In the genomic region with DNA sequence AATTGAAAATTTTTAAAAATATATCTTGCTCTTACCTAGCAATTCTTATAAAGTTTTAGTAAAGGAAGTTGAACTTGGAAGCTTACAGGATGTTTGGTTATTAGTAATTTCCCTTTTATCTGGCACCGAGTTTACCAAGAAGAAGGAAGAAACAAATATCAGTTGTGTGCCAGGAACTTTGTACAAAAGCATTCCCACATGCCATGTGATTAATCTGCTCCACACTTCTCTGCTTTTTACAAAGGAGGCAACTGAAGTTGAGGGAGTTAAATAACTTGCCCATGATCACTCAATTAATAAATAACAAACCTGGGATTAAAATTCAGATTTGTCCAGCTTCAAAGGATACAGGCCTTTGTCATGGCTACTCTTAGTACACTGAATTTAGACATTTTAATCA, we compare ENCODE assay signal across 27 cellular contexts.
A peak's percentile ranks its signal among the peaks of the same experiment; 100 is the strongest.
DNase-seq lines count a peak whose midpoint lies in the region; ATAC-seq and TF ChIP-seq lines count a peak whose summit lies in the region.
"Had no signal": no experiment of that assay in that cellular context is flagged by ENCODE, and none has a peak within 500 bp of the region (broad histone marks: within the 10 kb centered on the region; RNA-seq: fewer than 3 reads in every experiment).

No MANE protein-coding gene starts in this region.

- H3K4me3 Mint-ChIP-seq in nephron: no peak overlapping the region
- no peak overlapping the region for H3K4me3 Mint-ChIP-seq in stimulated activated memory B cell treated with anti-CD40 and anti-IgM and Interleukin-4, amounts not matched to agents 10 μg/mL and 1 μg/mL and 100 μg/mL, for 72 hours
- H3K4me3 Mint-ChIP-seq in glutamatergic neuron (ENCODE audit: unreplicated experiment): no peak overlapping the region
- H3K4me3 Mint-ChIP-seq: activated CD8-positive, alpha-beta memory T cell treated with anti-CD3 and anti-CD28 coated beads, Interleukin-2, amount 10 ng/mL, durations not matched to agents 7 days and 5 days; activated naive CD4-positive, alpha-beta T cell treated with anti-CD3 and anti-CD28 coated beads, Interleukin-2, amount 10 ng/mL, durations not matched to agents 7 days and 5 days; activated T-helper 1 cell treated with anti-CD3 and anti-CD28 coated beads, Interleukin-12 subunit alpha, Interleukin-12 subunit beta, Interleukin-2, Interleukin-4 antibody, amounts not matched to agents 30 ng/mL and 10 ng/mL and 1 ng/mL, durations not matched to agents 14 hours and 24 hours and 36 hours; CD8-positive, alpha-beta memory T cell; GM23338 had no signal

- H3K27ac Mint-ChIP-seq in nephron (peak overlapping the region; percentile 61 to 76 (median 74)), glutamatergic neuron (ENCODE audit: unreplicated experiment) (no peak overlapping the region)
- H3K27ac Mint-ChIP-seq in stimulated activated memory B cell treated with anti-CD40 and anti-IgM and Interleukin-4, amounts not matched to agents 10 μg/mL and 1 μg/mL and 100 μg/mL, for 72 hours: peak overlapping the region; percentile 76
- H3K27ac Mint-ChIP-seq: activated CD8-positive, alpha-beta memory T cell treated with anti-CD3 and anti-CD28 coated beads, Interleukin-2, amount 10 ng/mL, durations not matched to agents 7 days and 5 days; activated naive CD4-positive, alpha-beta T cell treated with anti-CD3 and anti-CD28 coated beads, Interleukin-2, amount 10 ng/mL, durations not matched to agents 7 days and 5 days; activated T-helper 1 cell treated with anti-CD3 and anti-CD28 coated beads, Interleukin-12 subunit alpha, Interleukin-12 subunit beta, Interleukin-2, Interleukin-4 antibody, amounts not matched to agents 30 ng/mL and 10 ng/mL and 1 ng/mL, durations not matched to agents 14 hours and 24 hours and 36 hours; GM23338 had no signal

- H3K9me3 ChIP-seq in MG63: no peaks in the 10 kb centered on the region
- H3K9me3 ChIP-seq: upper lobe of right lung had no signal

- TF ChIP-seq CTCF in epithelial cell of proximal tubule (conservative IDR thresholded peaks at IDR 0.05; ENCODE audit: low read depth, low read length) (no peak), nephron (IDR thresholded peaks at IDR 0.05; ENCODE audit: unreplicated experiment in 3 of 3) (no peak), glutamatergic neuron (IDR thresholded peaks at IDR 0.05; ENCODE audit: partially characterized antibody, unreplicated experiment) (no peak)

- H3K4me1 Mint-ChIP-seq in nephron: no peaks in the 10 kb centered on the region
- peaks cover 93% of the 10 kb centered on the region for H3K4me1 Mint-ChIP-seq in stimulated activated memory B cell treated with anti-CD40 and anti-IgM and Interleukin-4, amounts not matched to agents 10 μg/mL and 1 μg/mL and 100 μg/mL, for 72 hours
- no peaks in the 10 kb centered on the region for H3K4me1 Mint-ChIP-seq in glutamatergic neuron (ENCODE audit: low read depth, unreplicated experiment)
- H3K4me1 Mint-ChIP-seq: GM23338 had no signal

- ATAC-seq in stimulated activated memory B cell treated with anti-CD40 and anti-IgM and Interleukin-4, amounts not matched to agents 10 μg/mL and 1 μg/mL and 100 μg/mL, for 72 hours: no peak
- ATAC-seq in GM21737 (IDR thresholded peaks at IDR 0.05; ENCODE audit: unreplicated experiment): no peak
- ATAC-seq: activated CD8-positive, alpha-beta memory T cell treated with anti-CD3 and anti-CD28 coated beads, Interleukin-2, amount 10 ng/mL, durations not matched to agents 7 days and 5 days; esophagus mucosa; GM23338; right cardiac atrium; upper lobe of right lung had no signal

- H3K36me3 Mint-ChIP-seq in nephron (ENCODE audit: low read depth) (no peaks in the 10 kb centered on the region), glutamatergic neuron (ENCODE audit: unreplicated experiment) (no peaks in the 10 kb centered on the region)
- H3K36me3 Mint-ChIP-seq in stimulated activated memory B cell treated with anti-CD40 and anti-IgM and Interleukin-4, amounts not matched to agents 10 μg/mL and 1 μg/mL and 100 μg/mL, for 72 hours: peaks cover 82% of the 10 kb centered on the region

- H3K27me3 ChIP-seq in MG63: no peaks in the 10 kb centered on the region
- H3K27me3 ChIP-seq: upper lobe of right lung had no signal

- DNase-seq in MG63: peak; percentile 1
- peak; percentile 78 for DNase-seq in epithelial cell of proximal tubule (ENCODE audit: low read depth)
- DNase-seq in iPS-NIHi7 (ENCODE audit: extremely low spot score): no peak
- no peak for DNase-seq in activated CD4-positive, alpha-beta T cell treated with anti-CD3 and anti-CD28 coated beads for 48 hours
- DNase-seq in glutamatergic neuron: no peak
- DNase-seq: activated CD4-positive, alpha-beta T cell treated with anti-CD3 and anti-CD28 coated beads for 4 hours; activated CD8-positive, alpha-beta memory T cell treated with anti-CD3 and anti-CD28 coated beads, Interleukin-2, amount 10 ng/mL, durations not matched to agents 7 days and 5 days; activated naive CD4-positive, alpha-beta T cell treated with anti-CD3 and anti-CD28 coated beads, Interleukin-2, amount 10 ng/mL, durations not matched to agents 7 days and 5 days; amniotic stem cell; caudate nucleus; CD8-positive, alpha-beta memory T cell; DMS153; hippocampal formation; IMR-90; NCI-H1417; NCI-H446; NCI-H82; right cardiac atrium; T-helper 2 cell; upper lobe of right lung had no signal

- no peak overlapping the region for H3K4me3 ChIP-seq in MG63
- H3K4me3 ChIP-seq in epithelial cell of proximal tubule (ENCODE audit: low read depth, low read length): no peak overlapping the region
- H3K4me3 ChIP-seq: GM23338, SK-N-MC, upper lobe of right lung had no signal

- H3K27me3 Mint-ChIP-seq in nephron (ENCODE audit: low read depth) (no peaks in the 10 kb centered on the region), glutamatergic neuron (ENCODE audit: unreplicated experiment) (no peaks in the 10 kb centered on the region)
- H3K27me3 Mint-ChIP-seq in stimulated activated memory B cell treated with anti-CD40 and anti-IgM and Interleukin-4, amounts not matched to agents 10 μg/mL and 1 μg/mL and 100 μg/mL, for 72 hours: no peaks in the 10 kb centered on the region
- H3K27me3 Mint-ChIP-seq: activated CD8-positive, alpha-beta memory T cell treated with anti-CD3 and anti-CD28 coated beads, Interleukin-2, amount 10 ng/mL, durations not matched to agents 7 days and 5 days; activated naive CD4-positive, alpha-beta T cell treated with anti-CD3 and anti-CD28 coated beads, Interleukin-2, amount 10 ng/mL, durations not matched to agents 7 days and 5 days; CD8-positive, alpha-beta memory T cell had no signal

- H3K36me3 ChIP-seq in MG63: no peaks in the 10 kb centered on the region

- H3K9me3 Mint-ChIP-seq in nephron (no peaks in the 10 kb centered on the region), glutamatergic neuron (ENCODE audit: unreplicated experiment) (no peaks in the 10 kb centered on the region)
- no peaks in the 10 kb centered on the region for H3K9me3 Mint-ChIP-seq in stimulated activated memory B cell treated with anti-CD40 and anti-IgM and Interleukin-4, amounts not matched to agents 10 μg/mL and 1 μg/mL and 100 μg/mL, for 72 hours
- H3K9me3 Mint-ChIP-seq: activated naive CD4-positive, alpha-beta T cell treated with anti-CD3 and anti-CD28 coated beads, Interleukin-2, amount 10 ng/mL, durations not matched to agents 7 days and 5 days; activated T-helper 1 cell treated with anti-CD3 and anti-CD28 coated beads, Interleukin-12 subunit alpha, Interleukin-12 subunit beta, Interleukin-2, Interleukin-4 antibody, amounts not matched to agents 30 ng/mL and 10 ng/mL and 1 ng/mL, durations not matched to agents 14 hours and 24 hours and 36 hours; CD8-positive, alpha-beta memory T cell; GM23338 had no signal

Comparison
In these comparisons a context has a peak if more than half of its experiments do, and no peak if none do; other contexts are left out.
1. DNase-seq: peak in MG63 (single experiment) and epithelial cell of proximal tubule (single experiment); none in iPS-NIHi7 (single experiment), activated CD4-positive, alpha-beta T cell treated with anti-CD3 and anti-CD28 coated beads for 48 hours (single experiment) and glutamatergic neuron (single experiment).